ENCODE assay signal across 16 cellular contexts in the genomic region with DNA sequence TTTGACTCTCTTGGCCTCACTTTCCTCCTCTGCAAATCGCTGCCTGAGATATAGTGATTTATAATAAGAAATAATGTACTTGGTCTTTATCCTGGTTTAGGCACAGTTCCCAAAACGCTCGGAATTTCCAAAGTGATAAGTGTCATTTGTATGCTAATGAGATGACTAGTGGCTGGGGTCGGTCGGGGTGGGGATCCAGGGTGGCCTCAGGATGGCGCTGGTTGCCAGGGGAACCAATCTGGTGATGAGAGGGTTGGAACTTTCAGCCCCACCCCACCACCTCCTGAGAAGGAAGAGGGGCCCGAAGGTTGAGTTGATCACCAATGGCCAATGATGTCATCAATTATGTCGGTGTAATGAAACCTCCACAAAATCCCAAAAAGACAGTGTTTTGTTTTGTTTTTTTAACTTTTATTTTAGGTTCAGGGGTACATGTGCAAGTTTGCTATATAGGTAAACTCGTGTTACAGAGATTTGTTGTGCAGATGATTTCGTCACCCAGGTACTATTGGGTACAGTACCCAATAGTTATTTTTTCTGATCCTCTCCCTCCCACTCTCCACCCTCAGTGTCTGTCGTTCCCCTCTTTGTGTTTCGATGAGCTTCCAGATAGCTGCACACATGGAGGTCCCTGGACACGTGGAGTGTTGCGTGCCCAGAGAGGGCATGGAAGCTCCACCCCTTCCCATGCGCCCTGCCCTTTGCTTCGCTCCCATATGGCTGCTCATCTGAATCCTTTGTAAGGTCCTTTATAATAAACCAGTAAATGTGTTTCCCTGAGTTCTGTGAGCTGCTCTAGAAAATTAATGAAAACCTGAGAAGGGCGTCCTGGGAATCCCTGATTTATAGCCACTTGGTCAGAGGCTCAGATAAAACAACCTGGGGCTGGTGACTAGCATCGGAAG.
DNase-seq lines count a peak whose midpoint lies in the region; ATAC-seq, FAIRE-seq and TF ChIP-seq lines count a peak whose summit lies in the region.
"Had no signal": no experiment of that assay in that cellular context is flagged by ENCODE, and none has a peak within 500 bp of the region (broad histone marks: within the 10 kb centered on the region; RNA-seq: fewer than 3 reads in every experiment).

No MANE protein-coding gene starts in this region.

- peaks cover 32% of the 10 kb centered on the region for H3K4me1 Mint-ChIP-seq in stimulated activated naive CD8-positive, alpha-beta T cell treated with anti-CD3 and anti-CD28 coated beads, Interleukin-15, amount 100 ng/mL, for 72 hours

- H3K36me3 ChIP-seq in HEK293 (ENCODE audit: control insufficient read depth in 2 of 2, insufficient read depth in 1 of 2, low read length in 2 of 2) (no peaks in the 10 kb centered on the region), small intestine (ENCODE audit: control insufficient read depth in 2 of 2, insufficient read depth in 2 of 2, low read length in 2 of 2) (no peaks in the 10 kb centered on the region)

- no peaks in the 10 kb centered on the region for H3K4me1 ChIP-seq in HEK293 (ENCODE audit: control insufficient read depth, insufficient read depth, low read length)
- H3K4me1 ChIP-seq in small intestine (ENCODE audit: control insufficient read depth in 2 of 2, insufficient read depth in 1 of 2, low read depth in 1 of 2, low read length in 1 of 2): no peaks in the 10 kb centered on the region

- H3K27ac ChIP-seq in HEK293 (ENCODE audit: extremely low read depth, low read depth, low read length) (no peak overlapping the region), caudate nucleus (ENCODE audit: low read depth, low read length) (peak overlapping the region; percentile 54), small intestine (ENCODE audit: low read depth in 1 of 2, low read length in 1 of 2) (no peak overlapping the region)
- H3K27ac ChIP-seq: epithelial cell of prostate had no signal

- TF ChIP-seq CTCF in HEK293 (tag by site-specific recombination; IDR thresholded peaks at IDR 0.05): no peak

- ATAC-seq in stimulated activated naive CD8-positive, alpha-beta T cell treated with anti-CD3 and anti-CD28 coated beads, Interleukin-15, amount 100 ng/mL, for 72 hours: peak; percentile 59
- no peak for ATAC-seq in GM18517 (IDR thresholded peaks at IDR 0.05; ENCODE audit: unreplicated experiment)
- ATAC-seq: Right ventricle myocardium inferior; stimulated activated effector memory CD8-positive, alpha-beta T cell treated with anti-CD3 and anti-CD28 coated beads, Interleukin-12 subunit alpha, Interleukin-12 subunit beta, amount 100 ng/mL, for 72 hours had no signal

- no peaks in the 10 kb centered on the region for H3K27me3 Mint-ChIP-seq in stimulated activated naive CD8-positive, alpha-beta T cell treated with anti-CD3 and anti-CD28 coated beads, Interleukin-15, amount 100 ng/mL, for 72 hours

- H3K9me3 ChIP-seq in HEK293 (ENCODE audit: control insufficient read depth, insufficient read depth, low read depth, low read length) (no peaks in the 10 kb centered on the region), small intestine (ENCODE audit: control insufficient read depth, low read depth) (no peaks in the 10 kb centered on the region)

- H3K4me3 ChIP-seq in HEK293 (ENCODE audit: low read depth, low read length) (no peak overlapping the region), small intestine (ENCODE audit: low read depth in 1 of 2, low read length in 2 of 2) (no peak overlapping the region)

- no peak for FAIRE-seq in small intestine (lab: Jason Lieb, UNC)
- FAIRE-seq: bronchial epithelial cell, HTR-8/SVneo, TTC549 had no signal

- peaks cover 0 to 3% of the 10 kb centered on the region in 2 donors for H3K27me3 ChIP-seq in small intestine (ENCODE audit: control insufficient read depth in 2 of 2, insufficient read depth in 2 of 2, low read length in 2 of 2)

- POLR2A ChIA-PET in HEK293 (lab: Yijun Ruan, JAX): no interaction called here

- no peaks in the 10 kb centered on the region for H3K9me3 Mint-ChIP-seq in stimulated activated naive CD8-positive, alpha-beta T cell treated with anti-CD3 and anti-CD28 coated beads, Interleukin-15, amount 100 ng/mL, for 72 hours
- H3K9me3 Mint-ChIP-seq: activated T-helper 1 cell treated with anti-CD3 and anti-CD28 coated beads, Interleukin-12 subunit alpha, Interleukin-12 subunit beta, Interleukin-2, Interleukin-4 antibody, amounts not matched to agents 30 ng/mL and 10 ng/mL and 1 ng/mL, durations not matched to agents 14 hours and 24 hours and 36 hours; stimulated activated effector memory CD8-positive, alpha-beta T cell treated with anti-CD3 and anti-CD28 coated beads, Interleukin-12 subunit alpha, Interleukin-12 subunit beta, amount 100 ng/mL, for 72 hours had no signal

- WGBS in small intestine, 3 donors: 52 to 64% (median 56%) methylated on average over 18 of the region's 18 CpGs

- CTCF ChIA-PET in HEK293 (lab: Yijun Ruan, JAX): interaction anchor here (0.8 kb wide), 1 partner anchor 13 kb away, joined by 4 read pairs; no protein-coding TSS in a partner anchor

- DNase-seq in activated gamma-delta T cell treated with Interleukin-2 at 50 U/mL for 16 hours (peak; percentile 34), activated gamma-delta T cell (lab: John Stamatoyannopoulos, UW) (no peak), caudate nucleus (lab: John Stamatoyannopoulos, UW) (no peak), small intestine (no peak), DMS114 treated with DMSO at 0.1 percent for 48 hours (lab: John Stamatoyannopoulos, UW; ENCODE audit: unreplicated experiment) (no peak)
- DNase-seq in stimulated activated naive CD8-positive, alpha-beta T cell treated with anti-CD3 and anti-CD28 coated beads, Interleukin-15, amount 100 ng/mL, for 72 hours: no peak
- DNase-seq: AML-193 had no signal

- peak overlapping the region in 1 of 2 donors; percentile 38 for H3K27ac Mint-ChIP-seq in stimulated activated naive CD8-positive, alpha-beta T cell treated with anti-CD3 and anti-CD28 coated beads, Interleukin-15, amount 100 ng/mL, for 72 hours
- H3K27ac Mint-ChIP-seq: activated T-helper 1 cell treated with anti-CD3 and anti-CD28 coated beads, Interleukin-12 subunit alpha, Interleukin-12 subunit beta, Interleukin-2, Interleukin-4 antibody, amounts not matched to agents 30 ng/mL and 10 ng/mL and 1 ng/mL, durations not matched to agents 14 hours and 24 hours and 36 hours; stimulated activated effector memory CD8-positive, alpha-beta T cell treated with anti-CD3 and anti-CD28 coated beads, Interleukin-12 subunit alpha, Interleukin-12 subunit beta, amount 100 ng/mL, for 72 hours had no signal

- no peak overlapping the region for H3K4me3 Mint-ChIP-seq in stimulated activated naive CD8-positive, alpha-beta T cell treated with anti-CD3 and anti-CD28 coated beads, Interleukin-15, amount 100 ng/mL, for 72 hours
- H3K4me3 Mint-ChIP-seq: activated T-helper 1 cell treated with anti-CD3 and anti-CD28 coated beads, Interleukin-12 subunit alpha, Interleukin-12 subunit beta, Interleukin-2, Interleukin-4 antibody, amounts not matched to agents 30 ng/mL and 10 ng/mL and 1 ng/mL, durations not matched to agents 14 hours and 24 hours and 36 hours; stimulated activated effector memory CD8-positive, alpha-beta T cell treated with anti-CD3 and anti-CD28 coated beads, Interleukin-12 subunit alpha, Interleukin-12 subunit beta, amount 100 ng/mL, for 72 hours had no signal

TF ChIP-seq in HEK293, 187 proteins besides CTCF, POLR2A, EP300 and RAD21:
- TF ChIP-seq ATF2 (tag by site-specific recombination; IDR thresholded peaks at IDR 0.05; ENCODE audit: low read depth) (peak; percentile 90), AEBP2 (tag by site-specific recombination; IDR thresholded peaks at IDR 0.05; ENCODE audit: borderline replicate concordance) (no peak)
TF ChIP-seq in HEK293: peak in this region for 1.
